12 cellular contexts compared by ENCODE assay signal in genomic region chr12:62808166-62808879, GRCh38.
DNase-seq lines count a peak whose midpoint lies in the region; ATAC-seq and TF ChIP-seq lines count a peak whose summit lies in the region.
"Had no signal": no experiment of that assay in that cellular context is flagged by ENCODE, and none has a peak within 500 bp of the region (broad histone marks: within the 10 kb centered on the region; RNA-seq: fewer than 3 reads in every experiment).

No MANE protein-coding gene starts in this region.

- peaks cover 7% of the 10 kb centered on the region for H3K4me1 Mint-ChIP-seq in activated T-cell treated with anti-CD3 and anti-CD28 coated beads, Interleukin-2, amount 50 U/mL, for 4 hours (ENCODE audit: low read depth)
- peaks cover 8% of the 10 kb centered on the region for H3K4me1 Mint-ChIP-seq in stimulated activated effector memory CD8-positive, alpha-beta T cell treated with anti-CD3 and anti-CD28 coated beads, Interleukin-12 subunit alpha, Interleukin-12 subunit beta, amount 100 ng/mL, for 72 hours
- peaks cover 8% of the 10 kb centered on the region for H3K4me1 Mint-ChIP-seq in type B pancreatic cell (ENCODE audit: unreplicated experiment)

- no peak for DNase-seq in activated T-cell treated with anti-CD3 and anti-CD28 coated beads, Interleukin-2, amount 50 U/mL, for 4 hours
- DNase-seq in activated T-cell treated with anti-CD3 and anti-CD28 coated beads for 4 hours = no peak
- peak in 1 of 2 donors; percentile 53 for DNase-seq in stimulated activated effector memory CD8-positive, alpha-beta T cell treated with anti-CD3 and anti-CD28 coated beads, Interleukin-12 subunit alpha, Interleukin-12 subunit beta, amount 100 ng/mL, for 72 hours (ENCODE audit: low spot score in 2 of 2)
- no peak for DNase-seq in DMS153 (lab: John Stamatoyannopoulos, UW)
- no peak for DNase-seq in type B pancreatic cell (ENCODE audit: extremely low spot score, unreplicated experiment)
- DNase-seq in GM19240 (ENCODE audit: insufficient read length, low spot score) = no peak
- DNase-seq: activated naive CD4-positive, alpha-beta T cell treated with Interleukin-2 at 50 U/mL for 16 hours; naive B cell; NCI-H146; RPMI8226 had no signal

- no peak overlapping the region for H3K27ac Mint-ChIP-seq in stimulated activated effector memory CD8-positive, alpha-beta T cell treated with anti-CD3 and anti-CD28 coated beads, Interleukin-12 subunit alpha, Interleukin-12 subunit beta, amount 100 ng/mL, for 72 hours
- no peak overlapping the region for H3K27ac Mint-ChIP-seq in type B pancreatic cell
- H3K27ac Mint-ChIP-seq: naive B cell had no signal

- H3K9me3 Mint-ChIP-seq in activated T-cell treated with anti-CD3 and anti-CD28 coated beads, Interleukin-2, amount 50 U/mL, for 4 hours = no peaks in the 10 kb centered on the region
- no peaks in the 10 kb centered on the region for H3K9me3 Mint-ChIP-seq in stimulated activated effector memory CD8-positive, alpha-beta T cell treated with anti-CD3 and anti-CD28 coated beads, Interleukin-12 subunit alpha, Interleukin-12 subunit beta, amount 100 ng/mL, for 72 hours
- no peaks in the 10 kb centered on the region for H3K9me3 Mint-ChIP-seq in type B pancreatic cell

- no peaks in the 10 kb centered on the region for H3K27me3 Mint-ChIP-seq in activated T-cell treated with anti-CD3 and anti-CD28 coated beads, Interleukin-2, amount 50 U/mL, for 4 hours (ENCODE audit: low read depth)
- no peaks in the 10 kb centered on the region for H3K27me3 Mint-ChIP-seq in type B pancreatic cell
- H3K27me3 Mint-ChIP-seq: naive B cell had no signal

- TF ChIP-seq CTCF in type B pancreatic cell (conservative IDR thresholded peaks at IDR 0.05) = no peak

- H3K4me3 Mint-ChIP-seq in activated T-cell treated with anti-CD3 and anti-CD28 coated beads, Interleukin-2, amount 50 U/mL, for 4 hours = no peak overlapping the region
- H3K4me3 Mint-ChIP-seq in stimulated activated effector memory CD8-positive, alpha-beta T cell treated with anti-CD3 and anti-CD28 coated beads, Interleukin-12 subunit alpha, Interleukin-12 subunit beta, amount 100 ng/mL, for 72 hours = no peak overlapping the region
- H3K4me3 Mint-ChIP-seq in type B pancreatic cell = no peak overlapping the region
- H3K4me3 Mint-ChIP-seq: naive B cell had no signal

- ATAC-seq in activated T-cell treated with anti-CD3 and anti-CD28 coated beads, Interleukin-2, amount 50 U/mL, for 4 hours = peak; percentile 49 to 78
- ATAC-seq in GM21619 (IDR thresholded peaks at IDR 0.05; ENCODE audit: unreplicated experiment) (peak; percentile 56), HG03378 (IDR thresholded peaks at IDR 0.05; ENCODE audit: unreplicated experiment) (peak; percentile 75)
- peak; percentile 88 for ATAC-seq in stimulated activated effector memory CD8-positive, alpha-beta T cell treated with anti-CD3 and anti-CD28 coated beads, Interleukin-12 subunit alpha, Interleukin-12 subunit beta, amount 100 ng/mL, for 72 hours

- no peaks in the 10 kb centered on the region for H3K36me3 Mint-ChIP-seq in activated T-cell treated with anti-CD3 and anti-CD28 coated beads, Interleukin-2, amount 50 U/mL, for 4 hours (ENCODE audit: insufficient read depth)
- no peaks in the 10 kb centered on the region for H3K36me3 Mint-ChIP-seq in stimulated activated effector memory CD8-positive, alpha-beta T cell treated with anti-CD3 and anti-CD28 coated beads, Interleukin-12 subunit alpha, Interleukin-12 subunit beta, amount 100 ng/mL, for 72 hours
- H3K36me3 Mint-ChIP-seq in type B pancreatic cell = peaks cover 6% of the 10 kb centered on the region
- H3K36me3 Mint-ChIP-seq: naive B cell had no signal
